29 cellular contexts compared by ENCODE assay signal in the genomic region with DNA sequence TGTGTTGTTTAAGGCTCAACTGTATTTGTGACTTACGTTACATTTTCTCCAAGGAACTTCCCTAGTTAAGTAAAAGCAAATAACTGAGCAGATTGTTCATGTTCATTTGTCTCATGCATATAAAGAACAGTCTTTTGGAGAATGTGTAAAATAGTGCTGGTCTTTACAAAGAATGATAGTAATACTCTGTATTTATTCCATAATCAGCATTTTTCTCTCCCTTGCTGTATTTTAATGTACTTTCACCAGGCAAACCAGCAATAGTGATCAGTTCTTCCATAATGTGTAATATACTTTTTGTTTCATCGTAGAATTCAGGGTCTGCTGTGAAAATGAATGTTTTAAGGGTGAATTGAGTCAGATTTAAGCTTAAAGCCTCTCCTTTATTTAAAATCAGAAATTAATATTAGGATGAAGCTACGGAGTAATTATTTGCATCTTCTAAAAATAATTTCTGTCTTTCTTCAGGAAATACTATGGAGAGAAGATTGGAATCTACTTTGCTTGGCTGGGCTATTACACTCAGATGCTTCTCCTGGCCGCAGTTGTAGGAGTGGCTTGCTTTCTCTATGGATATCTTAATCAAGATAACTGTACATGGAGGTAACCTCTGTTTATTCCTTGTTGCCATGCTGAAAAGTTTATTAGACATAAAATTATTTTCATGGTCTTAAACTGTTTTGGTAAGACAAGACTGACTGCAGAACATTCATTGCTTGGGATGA.
DNase-seq lines count a peak whose midpoint lies in the region; ATAC-seq, FAIRE-seq and TF ChIP-seq lines count a peak whose summit lies in the region.
"Had no signal": no experiment of that assay in that cellular context is flagged by ENCODE, and none has a peak within 500 bp of the region (broad histone marks: within the 10 kb centered on the region; RNA-seq: fewer than 3 reads in every experiment).

No MANE protein-coding gene starts in this region.

- TF ChIP-seq RAD21 in IMR-90 (IDR thresholded peaks at IDR 0.05; ENCODE audit: low read length) (no peak), K562 (CRISPR knock-in tag; conservative IDR thresholded peaks at IDR 0.05 in 1 of 2, IDR thresholded peaks at IDR 0.05 in 1 of 2) (no peak)

- H3K56ac ChIP-seq in IMR-90 (ENCODE audit: extremely low read depth, insufficient read depth, low read length) = no peak overlapping the region

- no peak overlapping the region for H2AK9ac ChIP-seq in IMR-90 (replicated peaks; ENCODE audit: low read depth, low read length, poor library complexity)

- WGBS in IMR-90 (ENCODE audit: extremely low coverage in 2 of 2, insufficient read length in 1 of 2), 2 experiments = no CpG with 5 or more reads among the region's 4 CpGs
- 75% methylated on average over 4 of the region's 4 CpGs for WGBS in K562 (ENCODE audit: insufficient coverage, low coverage, missing lambda C conversion rate)

- H4K8ac ChIP-seq in IMR-90 (ENCODE audit: low read depth in 2 of 2, low read length in 2 of 2) = no peak overlapping the region

- CTCF ChIA-PET in IMR-90 (lab: Yijun Ruan, JAX) = no interaction called here
- CTCF ChIA-PET in K562 (lab: Yijun Ruan, JAX; ENCODE audit: low intra/inter-chr PET ratio) = no interaction called here

- H3K36me3 Mint-ChIP-seq in nephron (ENCODE audit: low read depth) = peaks cover 48% of the 10 kb centered on the region

- H3K79me1 ChIP-seq in IMR-90 (ENCODE audit: low read depth in 1 of 2, low read length in 2 of 2) = peaks cover 0 to 11% of the 10 kb centered on the region in 2 experiments; a peak in 2 of 4 replicates

- DNase-seq in IMR-90 = no peak
- DNase-seq in K562 (ENCODE audit: extremely low read depth in 1 of 4, low spot score in 3 of 4) = no peak
- DNase-seq in HPDE6-E6E7 (ENCODE audit: extremely low spot score) = no peak
- no peak for DNase-seq in hypothalamus (lab: John Stamatoyannopoulos, UW)
- no peak for DNase-seq in activated CD4-positive, alpha-beta T cell treated with anti-CD3 and anti-CD28 coated beads for 1 hour
- DNase-seq: ACHN; activated B cell treated with CpG ODN at 0.5 μM for 24 hours; activated CD4-positive, alpha-beta T cell treated with anti-CD3 and anti-CD28 coated beads, Interleukin-2, amount 50 U/mL, for 4 hours; activated naive CD4-positive, alpha-beta T cell treated with anti-CD3 and anti-CD28 coated beads for 36 hours; amniotic stem cell; caudate nucleus; cortex of kidney; DMS53; foreskin melanocyte; HCEC 1CT; midbrain; naive thymus-derived CD8-positive, alpha-beta T cell; NCI-H1417; NCI-H2029 treated with DMSO at 0.1 percent for 48 hours; NCI-H526; SHP77 treated with DMSO at 0.1 percent for 48 hours; stimulated activated naive CD4-positive, alpha-beta T cell treated with Interleukin-2 at 50 U/mL for 16 hours had no signal

- H3K4me3 Mint-ChIP-seq in nephron = peak overlapping the region in 2 of 3 experiments; percentile 39 to 49
- H3K4me3 Mint-ChIP-seq: activated B cell treated with CpG ODN at 0.5 μM for 24 hours; activated naive CD4-positive, alpha-beta T cell treated with anti-CD3 and anti-CD28 coated beads for 36 hours; naive thymus-derived CD8-positive, alpha-beta T cell had no signal

- H3K23ac ChIP-seq in IMR-90 (ENCODE audit: low read depth, low read length) = no peak overlapping the region

- no peaks in the 10 kb centered on the region for H3K27me3 ChIP-seq in IMR-90 (ENCODE audit: control insufficient read depth, insufficient read depth, low read length)
- no peaks in the 10 kb centered on the region for H3K27me3 ChIP-seq in K562 (ENCODE audit: control insufficient read depth in 2 of 2, insufficient read depth in 2 of 2, low read length in 2 of 2)
- H3K27me3 ChIP-seq in skeletal muscle tissue (ENCODE audit: control insufficient read depth in 3 of 3, insufficient read depth in 3 of 3, low read length in 3 of 3) = no peaks in the 10 kb centered on the region
- H3K27me3 ChIP-seq: ovary, thyroid gland had no signal

- H3K9me3 ChIP-seq in IMR-90 (ENCODE audit: control insufficient read depth, insufficient read depth, low read length) (no peaks in the 10 kb centered on the region), K562 (replicated peaks; ENCODE audit: control insufficient read depth, insufficient read depth, low read depth, low read length) (no peaks in the 10 kb centered on the region), skeletal muscle tissue (ENCODE audit: control insufficient read depth in 3 of 3, low read length in 3 of 3) (no peaks in the 10 kb centered on the region)
- H3K9me3 ChIP-seq: ovary, thyroid gland had no signal

- FAIRE-seq in K562 (lab: Jason Lieb, UNC) = no peak
- FAIRE-seq: G401.6 had no signal

- no peak for TF ChIP-seq EP300 in K562 (IDR thresholded peaks at IDR 0.05; ENCODE audit: low read length)

- no peak overlapping the region for H2AFZ ChIP-seq in IMR-90 (replicated peaks; ENCODE audit: low read length, poor library complexity)
- no peak overlapping the region for H2AFZ ChIP-seq in K562 (ENCODE audit: low read depth, low read length)

- ATAC-seq in IMR-90 (ENCODE audit: low read depth) (no peak), K562 (no peak), GM21381 (IDR thresholded peaks at IDR 0.05; ENCODE audit: unreplicated experiment) (no peak)
- ATAC-seq: esophagus mucosa; naive thymus-derived CD8-positive, alpha-beta T cell had no signal

- intact Hi-C loops in IMR-90 (cut with micrococcal nuclease) (no loop called here), K562 (cut with micrococcal nuclease) (no loop called here)

- H3K4me3 ChIP-seq in IMR-90 (ENCODE audit: insufficient read depth, low read depth, low read length) (no peak overlapping the region), K562 (no peak overlapping the region), skeletal muscle tissue (ENCODE audit: low read length in 3 of 3) (no peak overlapping the region)
- H3K4me3 ChIP-seq: ovary, thyroid gland had no signal

- POLR2A ChIA-PET in IMR-90 (lab: Charles Lee; ENCODE audit: unreplicated experiment) = no interaction called here
- POLR2A ChIA-PET in K562 (lab: Yijun Ruan, JAX) = no interaction called here

- no peak overlapping the region for H2AK5ac ChIP-seq in IMR-90 (ENCODE audit: low read depth, low read length)

- no peak overlapping the region for H3K14ac ChIP-seq in IMR-90 (replicated peaks; ENCODE audit: low read depth, low read length)

- H3K9me3 Mint-ChIP-seq in nephron = peaks cover 7% of the 10 kb centered on the region

- H3K27ac Mint-ChIP-seq in nephron = peak overlapping the region; percentile 73 to 98 (median 88)
- H3K27ac Mint-ChIP-seq: activated B cell treated with CpG ODN at 0.5 μM for 24 hours; activated naive CD4-positive, alpha-beta T cell treated with anti-CD3 and anti-CD28 coated beads for 36 hours had no signal

- H3K9me1 ChIP-seq in IMR-90 (ENCODE audit: insufficient read depth, low read length) (peaks cover 7% of the 10 kb centered on the region), K562 (ENCODE audit: control insufficient read depth, insufficient read depth, low read length) (no peaks in the 10 kb centered on the region)

- no TSS peak for BruUV-seq in IMR-90 (replicated peaks; lab: Mats Ljungman, UMichigan)
- BruUV-seq in K562 (replicated peaks; lab: Mats Ljungman, UMichigan) = no TSS peak

- H2BK120ac ChIP-seq in IMR-90 (ENCODE audit: low read depth, low read length) = no peak overlapping the region

- no peaks in the 10 kb centered on the region for H3K27me3 Mint-ChIP-seq in nephron (ENCODE audit: low read depth)
- H3K27me3 Mint-ChIP-seq: activated B cell treated with CpG ODN at 0.5 μM for 24 hours; naive thymus-derived CD8-positive, alpha-beta T cell had no signal

- H4K5ac ChIP-seq in IMR-90 (ENCODE audit: low read depth, low read length) = no peak overlapping the region

- no peak overlapping the region for H2BK20ac ChIP-seq in IMR-90 (ENCODE audit: low read depth, low read length)

- TF ChIP-seq CTCF in IMR-90 (conservative IDR thresholded peaks at IDR 0.05; ENCODE audit: low read depth, low read length) = no peak
- TF ChIP-seq CTCF in K562 (IDR thresholded peaks at IDR 0.05 in 2 of 3, conservative IDR thresholded peaks at IDR 0.05 in 1 of 3; ENCODE audit: insufficient read depth in 2 of 3, low read depth in 1 of 3, low read length in 3 of 3) = no peak
- no peak for TF ChIP-seq CTCF in nephron (IDR thresholded peaks at IDR 0.05; ENCODE audit: unreplicated experiment in 3 of 3)

- H3K27ac ChIP-seq in IMR-90 (ENCODE audit: insufficient read depth, low read length) = no peak overlapping the region
- no peak overlapping the region for H3K27ac ChIP-seq in K562 (ENCODE audit: extremely low read depth, low read depth, low read length)
- peak overlapping the region; percentile 54 for H3K27ac ChIP-seq in skeletal muscle tissue (ENCODE audit: low read depth, low read length)
- H3K27ac ChIP-seq: thyroid gland had no signal

- H3K4ac ChIP-seq in IMR-90 (ENCODE audit: low read depth, low read length) = no peak overlapping the region

- no peak overlapping the region for H2BK15ac ChIP-seq in IMR-90 (ENCODE audit: low read depth, low read length)

- H4K20me1 ChIP-seq in IMR-90 (ENCODE audit: insufficient read depth, low read length) = no peaks in the 10 kb centered on the region
- no peaks in the 10 kb centered on the region for H4K20me1 ChIP-seq in K562 (replicated peaks; ENCODE audit: control insufficient read depth, insufficient read depth, low read length)

- dilution Hi-C loops in IMR-90 (cut with HindIII; ENCODE audit: low sequenced_read_pairs, unreplicated experiment) = no loop called here

- H4K91ac ChIP-seq in IMR-90 (ENCODE audit: insufficient read depth, low read depth, low read length) = no peak overlapping the region

- TF ChIP-seq POLR2A in IMR-90 (IDR thresholded peaks at IDR 0.05; ENCODE audit: low read depth, low read length) = no peak
- no peak for TF ChIP-seq POLR2A in K562 (conservative IDR thresholded peaks at IDR 0.05)

- no peak overlapping the region for H3K18ac ChIP-seq in IMR-90 (ENCODE audit: low read depth, low read length)

- in situ Hi-C loops in IMR-90 (cut with MboI; ENCODE audit: low sequenced_read_pairs) (no loop called here), K562 (cut with MboI) (no loop called here)

- H3K79me2 ChIP-seq in K562 (ENCODE audit: control insufficient read depth, insufficient read depth, low read length) = no peaks in the 10 kb centered on the region

- H3K9ac ChIP-seq in IMR-90 (ENCODE audit: low read depth, low read length) = no peak overlapping the region
- no peak overlapping the region for H3K9ac ChIP-seq in K562 (ENCODE audit: insufficient read depth in 1 of 2, low read depth in 2 of 2, low read length in 2 of 2)
- no peak overlapping the region for H3K9ac ChIP-seq in skeletal muscle tissue (ENCODE audit: low read depth in 1 of 3, low read length in 3 of 3)

- H3K4me1 ChIP-seq in IMR-90 (ENCODE audit: control insufficient read depth, insufficient read depth, low read length) = 0 out of 2 replicates have a peak, but pooled peaks cover 2% of the 10 kb centered on the region
- peaks cover 0 to 8% of the 10 kb centered on the region in 2 experiments; a peak in 2 of 5 replicates for H3K4me1 ChIP-seq in K562 (replicated peaks in 1 of 2; ENCODE audit: control insufficient read depth in 2 of 2, insufficient read depth in 2 of 2, low read length in 2 of 2)
- peaks cover 4 to 9% (median 5%) of the 10 kb centered on the region in 3 donors for H3K4me1 ChIP-seq in skeletal muscle tissue (ENCODE audit: control insufficient read depth in 3 of 3, insufficient read depth in 3 of 3, low read length in 3 of 3)

- H3K4me1 Mint-ChIP-seq in nephron = peaks cover 49% of the 10 kb centered on the region
- H3K4me1 Mint-ChIP-seq: activated B cell treated with CpG ODN at 0.5 μM for 24 hours had no signal

- H3K4me2 ChIP-seq in IMR-90 (ENCODE audit: low read depth, low read length) = no peak overlapping the region
- H3K4me2 ChIP-seq in K562 (ENCODE audit: insufficient read depth, low read length) = no peak overlapping the region

- peaks cover 4% of the 10 kb centered on the region for H3K36me3 ChIP-seq in IMR-90 (ENCODE audit: control insufficient read depth, insufficient read depth, low read length)
- peaks cover 14% of the 10 kb centered on the region; the same call in 2 of the 3 replicates for H3K36me3 ChIP-seq in K562 (ENCODE audit: control insufficient read depth, insufficient read depth, low read length)
- peaks cover 4 to 21% (median 18%) of the 10 kb centered on the region in 3 donors for H3K36me3 ChIP-seq in skeletal muscle tissue (ENCODE audit: control insufficient read depth in 3 of 3, insufficient read depth in 3 of 3, low read length in 3 of 3)
- H3K36me3 ChIP-seq: ovary had no signal

- H2BK5ac ChIP-seq in IMR-90 (ENCODE audit: low read depth, low read length, poor library complexity, severe bottlenecking) = no peak overlapping the region
